Comparison of ENCODE assay signal across 15 cellular contexts in the genomic region with DNA sequence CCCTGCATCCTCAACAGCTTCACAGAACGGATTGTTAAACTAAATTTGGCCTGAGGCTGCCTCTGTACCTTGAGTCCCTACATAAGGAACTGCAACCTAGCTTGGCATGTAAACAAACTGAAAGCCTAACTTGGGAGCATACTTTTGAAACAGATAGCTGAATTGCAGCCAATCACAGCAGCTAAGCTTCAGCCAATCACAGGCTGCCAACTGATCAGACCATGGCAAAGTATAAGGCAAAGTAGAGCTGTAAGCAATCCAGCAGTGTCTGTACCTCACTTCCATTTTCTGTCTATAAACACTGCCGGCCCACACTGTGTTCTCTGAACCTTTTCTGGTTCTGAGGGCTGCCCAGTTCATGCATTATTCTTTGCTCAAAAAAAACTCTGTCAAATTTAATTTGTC. TPM values are rescaled to one million over a fixed set of nuclear protein-coding genes. Genes with fewer than 3 reads are reported as not detected.
A peak's percentile ranks its signal among the peaks of the same experiment; 100 is the strongest.
DNase-seq lines count a peak whose midpoint lies in the region; FAIRE-seq and TF ChIP-seq lines count a peak whose summit lies in the region.
"Had no signal": no experiment of that assay in that cellular context is flagged by ENCODE, and none has a peak within 500 bp of the region (broad histone marks: within the 10 kb centered on the region; RNA-seq: fewer than 3 reads in every experiment).

No MANE protein-coding gene starts in this region.

- no peaks in the 10 kb centered on the region for H3K27me3 ChIP-seq in right atrium auricular region
- H3K27me3 ChIP-seq: heart right ventricle, transverse colon had no signal

- DNase-seq in GM12891 (ENCODE audit: insufficient read length, low spot score) = no peak
- DNase-seq in HT1080 (ENCODE audit: low read depth) = peak; percentile 49
- DNase-seq in SK-MEL-5 (ENCODE audit: low read depth, low spot score) = peak; percentile 37
- DNase-seq in iPS DF 19.7 (ENCODE audit: low read depth, low spot score) = peak; percentile 64
- no peak for DNase-seq in 8988T
- DNase-seq in frontal cortex (ENCODE audit: low spot score in 2 of 2) = no peak
- no peak for DNase-seq in right atrium auricular region (ENCODE audit: low spot score)
- DNase-seq in D721Med (ENCODE audit: insufficient read length, low spot score) = no peak
- DNase-seq: activated CD4-positive, alpha-beta T cell treated with anti-CD3 and anti-CD28 coated beads, Interleukin-2, amount 50 U/mL, for 48 hours; activated effector memory CD4-positive, alpha-beta T cell treated with anti-CD3 and anti-CD28 coated beads, Interleukin-2, amount 50 U/mL, for 16 hours; heart right ventricle; lower lobe of right lung; NCI-H1694 treated with DMSO at 0.1 percent for 48 hours; transverse colon had no signal

- H3K9me3 ChIP-seq in right atrium auricular region = no peaks in the 10 kb centered on the region
- H3K9me3 ChIP-seq: lower lobe of right lung, neutrophil, transverse colon had no signal

- no peak for TF ChIP-seq CTCF in right atrium auricular region (IDR thresholded peaks at IDR 0.05)
- TF ChIP-seq CTCF in D721Med (IDR thresholded peaks at IDR 0.05; ENCODE audit: insufficient read depth, missing control alignments) = no peak

- FAIRE-seq in GM12891 (lab: Jason Lieb, UNC) (peak; percentile 13), frontal cortex (lab: Jason Lieb, UNC) (no peak), D721Med (lab: Jason Lieb, UNC) (no peak)

- no peak overlapping the region for H3K4me3 ChIP-seq in right atrium auricular region
- H3K4me3 ChIP-seq: heart right ventricle, lower lobe of right lung, transverse colon had no signal

- no peak for TF ChIP-seq POLR2A in GM12891 (IDR thresholded peaks at IDR 0.05; ENCODE audit: low read depth, low read length)

- in situ Hi-C loops in SK-MEL-5 (cut with HindIII; ENCODE audit: low pct_unique_long_range_greater_than_20kb, low sequenced_read_pairs) = no loop called here

- no peak overlapping the region for H3K27ac ChIP-seq in right atrium auricular region
- H3K27ac ChIP-seq: heart right ventricle, lower lobe of right lung, neutrophil, transverse colon had no signal

- H3K4me1 ChIP-seq in right atrium auricular region = no peaks in the 10 kb centered on the region
- H3K4me1 ChIP-seq: heart right ventricle, lower lobe of right lung, transverse colon had no signal

- H3K36me3 ChIP-seq in right atrium auricular region = no peaks in the 10 kb centered on the region
- H3K36me3 ChIP-seq: heart right ventricle, lower lobe of right lung, neutrophil, transverse colon had no signal

TF ChIP-seq in GM12891, 5 proteins besides CTCF, POLR2A, EP300 and RAD21:
- TF ChIP-seq PAX5 (IDR thresholded peaks at IDR 0.05; ENCODE audit: insufficient read depth, low read length, severe bottlenecking) = no peak
- no peak for TF ChIP-seq POLR2AphosphoS5 (IDR thresholded peaks at IDR 0.05; ENCODE audit: low read depth, low read length)
- TF ChIP-seq SPI1 (IDR thresholded peaks at IDR 0.05; ENCODE audit: low read depth, low read length) = no peak
- TF ChIP-seq TAF1 (IDR thresholded peaks at IDR 0.05; ENCODE audit: low read depth, low read length) = no peak

RNA-seq across cellular contexts. Expression of a gene that starts 8.9 kb away (rescaled TPM):
- 0.04 TPM for polyA plus RNA-seq in GM12891 (2012; ENCODE audit: low read depth, missing spikeins)
- not detected in 2 replicates for total RNA-seq in HT1080 (2014; rRNA removed; shearing (Covaris generic))
- not detected in 2 replicates for polyA plus RNA-seq in HT1080 (2015; cell fraction: cytosol; rRNA removed)
- not detected in 2 replicates for polyA plus RNA-seq in HT1080 (2015; cell fraction: nucleus; rRNA removed)
- total RNA-seq in SK-MEL-5 (2014; rRNA removed; shearing (Covaris generic)) = 4.2 and 5.3 TPM in 2 replicates
- 1.2 and 2.8 TPM in 2 replicates for polyA plus RNA-seq in SK-MEL-5 (2015; cell fraction: cytosol; rRNA removed)
- polyA plus RNA-seq in SK-MEL-5 (2015; cell fraction: nucleus; rRNA removed) = 2.1 and 5.5 TPM in 2 replicates
- 37.1 TPM for total RNA-seq in frontal cortex
- 1 to 10 TPM; 5.5 to 6.9 TPM for total RNA-seq in right atrium auricular region

RNA-seq across cellular contexts. Expression of a gene that starts 31.9 kb away (rescaled TPM):
- polyA plus RNA-seq in GM12891 (2012; ENCODE audit: low read depth, missing spikeins) = 41.8 TPM
- total RNA-seq in HT1080 (2014; rRNA removed; shearing (Covaris generic)) = 59.3 and 59.9 TPM in 2 replicates
- 24.9 and 32.8 TPM in 2 replicates for polyA plus RNA-seq in HT1080 (2015; cell fraction: cytosol; rRNA removed)
- 99.9 and 106 TPM in 2 replicates for polyA plus RNA-seq in HT1080 (2015; cell fraction: nucleus; rRNA removed)
- total RNA-seq in SK-MEL-5 (2014; rRNA removed; shearing (Covaris generic)) = 54.1 and 58.0 TPM in 2 replicates
- polyA plus RNA-seq in SK-MEL-5 (2015; cell fraction: cytosol; rRNA removed) = 24.8 and 31.3 TPM in 2 replicates
- polyA plus RNA-seq in SK-MEL-5 (2015; cell fraction: nucleus; rRNA removed) = 82.8 and 88.0 TPM in 2 replicates
- 95.0 TPM for total RNA-seq in frontal cortex
- 10 to 100 TPM; 62.7 to 75.5 TPM for total RNA-seq in right atrium auricular region

Comparison
In these comparisons a context has a peak if more than half of its experiments do, and no peak if none do; other contexts are left out.
1. DNase-seq: peak in HT1080 (single experiment), SK-MEL-5 (single experiment) and iPS DF 19.7 (single experiment); none in GM12891 (single experiment), 8988T (single experiment), frontal cortex (0 of 2), right atrium auricular region (single experiment) and D721Med (single experiment).